10 cellular contexts compared by ENCODE assay signal in genomic region chr10:63767512-63767911, GRCh38.
A peak's percentile ranks its signal among the peaks of the same experiment; 100 is the strongest.
DNase-seq lines count a peak whose midpoint lies in the region; ATAC-seq, FAIRE-seq and TF ChIP-seq lines count a peak whose summit lies in the region.
"Had no signal": no experiment of that assay in that cellular context is flagged by ENCODE, and none has a peak within 500 bp of the region (broad histone marks: within the 10 kb centered on the region; RNA-seq: fewer than 3 reads in every experiment).

No MANE protein-coding gene starts in this region.

- no peaks in the 10 kb centered on the region for H3K36me3 ChIP-seq in testis (ENCODE audit: low read depth, missing control alignments)
- no peaks in the 10 kb centered on the region for H3K36me3 ChIP-seq in mesendoderm (ENCODE audit: control insufficient read depth, insufficient read depth, low read length)

- peak; percentile 43 for TF ChIP-seq CTCF in fibroblast of villous mesenchyme (IDR thresholded peaks at IDR 0.05; ENCODE audit: insufficient read depth, low read depth, low read length)
- TF ChIP-seq CTCF in testis (IDR thresholded peaks at IDR 0.05): peak; percentile 10 to 27 (median 26)

- H3K4me3 ChIP-seq in fibroblast of villous mesenchyme (ENCODE audit: low read depth, low read length) (no peak overlapping the region), testis (no peak overlapping the region), mesendoderm (ENCODE audit: low read length) (no peak overlapping the region)

- H4K8ac ChIP-seq in mesendoderm (ENCODE audit: low read depth, low read length): no peak overlapping the region

- peak; percentile 40 for FAIRE-seq in RCC 7860 (lab: Jason Lieb, UNC)

- no peak overlapping the region for H3K18ac ChIP-seq in mesendoderm (ENCODE audit: low read length)

- no peak overlapping the region for H4K5ac ChIP-seq in mesendoderm (ENCODE audit: low read length)

- no peak overlapping the region for H3K56ac ChIP-seq in mesendoderm (ENCODE audit: low read length)

- no peak overlapping the region for H2BK5ac ChIP-seq in mesendoderm (ENCODE audit: low read length)

- no peak for ATAC-seq in HG02852 (IDR thresholded peaks at IDR 0.05; ENCODE audit: unreplicated experiment)

- H3K9me3 ChIP-seq in testis: no peaks in the 10 kb centered on the region

- H3K79me1 ChIP-seq in mesendoderm (ENCODE audit: low read length): no peaks in the 10 kb centered on the region

- intact Hi-C loops in testis (cut with DNase I; ENCODE audit: low total_unique reads): no loop called here

- no peak overlapping the region for H2BK15ac ChIP-seq in mesendoderm (replicated peaks; ENCODE audit: low read depth)

- H3K9ac ChIP-seq in mesendoderm (ENCODE audit: low read length): no peak overlapping the region

- H3K27me3 ChIP-seq in testis (no peaks in the 10 kb centered on the region), mesendoderm (ENCODE audit: insufficient read depth, low read length, poor library complexity) (no peaks in the 10 kb centered on the region)

- 40 to 64% methylated on average over 2 of the region's 2 CpGs for WGBS in testis, 2 donors
- WGBS in mesendoderm (ENCODE audit: extremely low coverage, insufficient coverage, low lambda C conversion rate): no CpG with 5 or more reads among the region's 2 CpGs

- H3K4me2 ChIP-seq in mesendoderm (ENCODE audit: low read length): no peak overlapping the region

- H3K4me1 ChIP-seq in testis: peaks cover 6% of the 10 kb centered on the region
- H3K4me1 ChIP-seq in mesendoderm (ENCODE audit: control insufficient read depth, low read depth, low read length): no peaks in the 10 kb centered on the region

- H3K4ac ChIP-seq in mesendoderm (ENCODE audit: low read depth, low read length): no peak overlapping the region

- no peak overlapping the region for H2AK5ac ChIP-seq in mesendoderm (ENCODE audit: low read length)

- no peak overlapping the region for H3K23ac ChIP-seq in mesendoderm (ENCODE audit: low read length)

- TF ChIP-seq POLR2A in testis (IDR thresholded peaks at IDR 0.05): no peak

- DNase-seq in NCI-H2196 (lab: John Stamatoyannopoulos, UW; ENCODE audit: unreplicated experiment) (peak; percentile 1), NCI-H2196 treated with DMSO at 0.1 percent for 48 hours (lab: John Stamatoyannopoulos, UW; ENCODE audit: unreplicated experiment) (no peak), RCC 7860 (ENCODE audit: low spot score) (peak; percentile 20), fibroblast of villous mesenchyme (ENCODE audit: low read depth) (peak; percentile 46), testis (no peak), mesendoderm (no peak)
- DNase-seq in activated T-cell treated with anti-CD3 and anti-CD28 coated beads, Interleukin-2, amount 50 U/mL, for 1 hour: no peak
- DNase-seq: activated CD4-positive, alpha-beta T cell treated with anti-CD3 and anti-CD28 coated beads for 48 hours; CD4-positive, alpha-beta memory T cell had no signal

- no peak overlapping the region for H2BK120ac ChIP-seq in mesendoderm (ENCODE audit: low read depth, low read length)

- H3K79me2 ChIP-seq in mesendoderm (ENCODE audit: control insufficient read depth, insufficient read depth, low read length): no peaks in the 10 kb centered on the region

- H3K27ac ChIP-seq in testis: no peak overlapping the region
- H3K27ac ChIP-seq in mesendoderm (ENCODE audit: low read depth, low read length): no peak overlapping the region

Comparison
In these comparisons a context has a peak if more than half of its experiments do, and no peak if none do; other contexts are left out.
1. DNase-seq: peak in NCI-H2196 (single experiment), RCC 7860 (single experiment) and fibroblast of villous mesenchyme (single experiment); none in NCI-H2196 treated with DMSO at 0.1 percent for 48 hours (single experiment), testis (single experiment), activated T-cell treated with anti-CD3 and anti-CD28 coated beads, Interleukin-2, amount 50 U/mL, for 1 hour (single experiment) and mesendoderm (single experiment).